ENCODE assay signal across 14 cellular contexts in genomic region chr3:70979983-70980645, GRCh38.
DNase-seq lines count a peak whose midpoint lies in the region; ATAC-seq and TF ChIP-seq lines count a peak whose summit lies in the region.
"Had no signal": no experiment of that assay in that cellular context is flagged by ENCODE, and none has a peak within 500 bp of the region (broad histone marks: within the 10 kb centered on the region; RNA-seq: fewer than 3 reads in every experiment).

No MANE protein-coding gene starts in this region.

- no peak overlapping the region for H3K4me3 Mint-ChIP-seq in activated naive CD8-positive, alpha-beta T cell treated with anti-CD3 and anti-CD28 coated beads, Interleukin-2, amount 10 ng/mL, durations not matched to agents 7 days and 5 days
- H3K4me3 Mint-ChIP-seq in naive thymus-derived CD8-positive, alpha-beta T cell, result peak overlapping the region in 4 of 10 donors; percentile 9 to 57 (median 41)
- peak overlapping the region; percentile 26 for H3K4me3 Mint-ChIP-seq in type B pancreatic cell
- H3K4me3 Mint-ChIP-seq: GM23338 had no signal

- no peaks in the 10 kb centered on the region for H3K27me3 Mint-ChIP-seq in activated naive CD8-positive, alpha-beta T cell treated with anti-CD3 and anti-CD28 coated beads, Interleukin-2, amount 10 ng/mL, durations not matched to agents 7 days and 5 days
- no peaks in the 10 kb centered on the region for H3K27me3 Mint-ChIP-seq in naive thymus-derived CD8-positive, alpha-beta T cell
- H3K27me3 Mint-ChIP-seq in type B pancreatic cell, result no peaks in the 10 kb centered on the region

- peaks cover 14 to 60% (median 41%) of the 10 kb centered on the region in 9 donors for H3K4me1 ChIP-seq in heart right ventricle
- H3K4me1 ChIP-seq: SJCRH30 had no signal

- no peaks in the 10 kb centered on the region for H3K27me3 ChIP-seq in heart right ventricle
- H3K27me3 ChIP-seq: foreskin keratinocyte, SJCRH30 had no signal

- no peaks in the 10 kb centered on the region for H3K9me3 Mint-ChIP-seq in activated naive CD8-positive, alpha-beta T cell treated with anti-CD3 and anti-CD28 coated beads, Interleukin-2, amount 10 ng/mL, durations not matched to agents 7 days and 5 days
- H3K9me3 Mint-ChIP-seq in naive thymus-derived CD8-positive, alpha-beta T cell, result no peaks in the 10 kb centered on the region
- H3K9me3 Mint-ChIP-seq in type B pancreatic cell, result no peaks in the 10 kb centered on the region
- H3K9me3 Mint-ChIP-seq: GM23338 had no signal

- peak overlapping the region in 6 of 10 donors; percentile 79 to 90 (median 88) for H3K27ac ChIP-seq in heart right ventricle
- no peak overlapping the region for H3K27ac ChIP-seq in substantia nigra (ENCODE audit: low read depth, low read length, poor library complexity, severe bottlenecking)
- H3K27ac ChIP-seq in coronary artery, result peak overlapping the region in 1 of 2 donors; percentile 64
- H3K27ac ChIP-seq: foreskin keratinocyte, SJCRH30 had no signal

- H3K4me3 ChIP-seq in heart right ventricle (no peak overlapping the region), coronary artery (no peak overlapping the region)
- H3K4me3 ChIP-seq: GM23338, SJCRH30 had no signal

- H3K36me3 Mint-ChIP-seq in activated naive CD8-positive, alpha-beta T cell treated with anti-CD3 and anti-CD28 coated beads, Interleukin-2, amount 10 ng/mL, durations not matched to agents 7 days and 5 days, result peaks cover 60% of the 10 kb centered on the region
- peaks cover 17 to 91% (median 47%) of the 10 kb centered on the region in 3 donors for H3K36me3 Mint-ChIP-seq in naive thymus-derived CD8-positive, alpha-beta T cell
- peaks cover 57% of the 10 kb centered on the region for H3K36me3 Mint-ChIP-seq in type B pancreatic cell

- intact Hi-C loops in heart right ventricle (cut with DNase I) (loop anchor here in 1 of 10 donors (5.0 kb wide), 2 partner anchors 82 to 152 kb away; no protein-coding TSS in a partner anchor), left ventricle myocardium superior (cut with micrococcal nuclease) (no loop called here)

- 89 to 92% methylated on average over 7 of the region's 7 CpGs for WGBS in heart right ventricle, 2 donors

- no peaks in the 10 kb centered on the region for H3K9me3 ChIP-seq in heart right ventricle
- H3K9me3 ChIP-seq: SJCRH30 had no signal

- peaks cover 35% of the 10 kb centered on the region for H3K4me1 Mint-ChIP-seq in activated naive CD8-positive, alpha-beta T cell treated with anti-CD3 and anti-CD28 coated beads, Interleukin-2, amount 10 ng/mL, durations not matched to agents 7 days and 5 days
- peaks cover 37 to 66% (median 61%) of the 10 kb centered on the region in 4 donors for H3K4me1 Mint-ChIP-seq in naive thymus-derived CD8-positive, alpha-beta T cell
- H3K4me1 Mint-ChIP-seq in type B pancreatic cell (ENCODE audit: unreplicated experiment), result peaks cover 59% of the 10 kb centered on the region

- DNase-seq in heart right ventricle (no peak), left ventricle myocardium superior (no peak), type B pancreatic cell (ENCODE audit: extremely low spot score, unreplicated experiment) (no peak), substantia nigra (lab: John Stamatoyannopoulos, UW) (no peak), NCI-H446 (lab: John Stamatoyannopoulos, UW) (no peak), coronary artery (ENCODE audit: low spot score) (no peak)
- no peak for DNase-seq in activated naive CD8-positive, alpha-beta T cell treated with anti-CD3 and anti-CD28 coated beads, Interleukin-2, amount 10 ng/mL, durations not matched to agents 7 days and 5 days
- no peak for DNase-seq in naive thymus-derived CD8-positive, alpha-beta T cell
- DNase-seq: activated gamma-delta T cell; foreskin keratinocyte; NCI-H2081 treated with DMSO at 0.1 percent for 48 hours; NK-92 treated with Interleukin-12 subunit alpha and Interleukin-12 subunit beta, amount 100 ng/mL, for 24 hours; SJCRH30 had no signal

- POLR2A ChIA-PET in activated naive CD8-positive, alpha-beta T cell treated with anti-CD3 and anti-CD28 coated beads, Interleukin-2, amount 10 ng/mL, durations not matched to agents 7 days and 5 days (lab: Charles Lee), result no interaction called here
- POLR2A ChIA-PET in naive thymus-derived CD8-positive, alpha-beta T cell (lab: Charles Lee), result no interaction called here

- no peak for TF ChIP-seq CTCF in heart right ventricle (IDR thresholded peaks at IDR 0.05)
- no peak for TF ChIP-seq CTCF in type B pancreatic cell (conservative IDR thresholded peaks at IDR 0.05)
- TF ChIP-seq CTCF in coronary artery (IDR thresholded peaks at IDR 0.05), result no peak

- ATAC-seq in heart right ventricle (no peak), left ventricle myocardium superior (no peak)
- ATAC-seq in activated naive CD8-positive, alpha-beta T cell treated with anti-CD3 and anti-CD28 coated beads, Interleukin-2, amount 10 ng/mL, durations not matched to agents 7 days and 5 days (ENCODE audit: low read depth), result no peak
- ATAC-seq in naive thymus-derived CD8-positive, alpha-beta T cell, result no peak
- ATAC-seq: foreskin keratinocyte, GM23338 had no signal

- peak overlapping the region; percentile 81 for H3K27ac Mint-ChIP-seq in activated naive CD8-positive, alpha-beta T cell treated with anti-CD3 and anti-CD28 coated beads, Interleukin-2, amount 10 ng/mL, durations not matched to agents 7 days and 5 days
- peak overlapping the region; percentile 83 to 93 (median 88) for H3K27ac Mint-ChIP-seq in naive thymus-derived CD8-positive, alpha-beta T cell
- H3K27ac Mint-ChIP-seq in type B pancreatic cell, result peak overlapping the region; percentile 100
- H3K27ac Mint-ChIP-seq: GM23338 had no signal

- peaks cover 0 to 62% (median 41%) of the 10 kb centered on the region in 9 donors for H3K36me3 ChIP-seq in heart right ventricle
